Comparison of ENCODE assay signal across 1 cellular context in genomic region chr6:39642300-39642699, GRCh38.
TF ChIP-seq lines count a peak whose summit lies in the region.

No MANE protein-coding gene starts in this region.

TF ChIP-seq in GM23338, 12 proteins besides CTCF, POLR2A, EP300 and RAD21 (continued from another document):
- TF ChIP-seq REST (IDR thresholded peaks at IDR 0.05; ENCODE audit: unreplicated experiment) (no peak), POLR2AphosphoS5 (IDR thresholded peaks at IDR 0.05; ENCODE audit: low read depth) (no peak), ZNF114 (CRISPR knock-in tag; IDR thresholded peaks at IDR 0.05) (no peak), NANOG (IDR thresholded peaks at IDR 0.05; ENCODE audit: borderline replicate concordance) (no peak)
